ENCODE assay signal across 22 cellular contexts in the genomic region with DNA sequence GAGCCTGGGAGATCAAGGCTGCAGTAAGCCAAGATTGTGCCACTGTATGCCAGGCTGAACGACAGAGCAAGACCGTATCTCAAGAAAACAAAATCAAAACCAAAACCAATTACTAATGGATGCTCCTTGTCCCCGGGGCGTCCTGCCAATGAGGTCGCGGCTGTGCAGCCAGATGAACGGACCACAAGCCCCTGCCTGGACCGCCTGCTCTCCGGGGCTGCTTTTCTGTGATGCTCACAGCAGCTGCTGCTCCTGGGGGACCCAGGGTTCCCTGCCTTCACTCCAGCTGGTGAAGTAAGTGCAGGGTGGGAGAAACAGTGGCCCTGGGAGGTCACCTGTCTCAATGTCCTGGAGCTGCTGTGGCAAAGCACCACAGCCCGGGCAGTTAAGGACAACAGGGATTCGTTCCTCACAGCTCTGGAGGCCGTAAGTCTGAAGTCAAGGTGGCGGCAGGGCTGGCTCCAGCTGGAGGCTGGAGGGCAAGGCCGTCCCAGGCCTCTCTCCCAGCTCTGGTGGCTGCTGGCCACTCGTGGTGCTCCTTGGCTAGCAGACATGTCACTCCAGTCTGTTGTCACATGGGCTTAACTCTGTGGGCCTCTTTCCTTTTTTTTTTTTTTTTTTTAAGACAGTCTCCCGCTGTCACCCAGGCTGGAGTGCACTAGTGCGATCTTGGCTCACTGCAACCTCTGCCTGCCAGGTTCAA. TPM values are rescaled to one million over a fixed set of nuclear protein-coding genes. Genes with fewer than 3 reads are reported as not detected.
DNase-seq lines count a peak whose midpoint lies in the region; ATAC-seq, FAIRE-seq and TF ChIP-seq lines count a peak whose summit lies in the region.
"Had no signal": no experiment of that assay in that cellular context is flagged by ENCODE, and none has a peak within 500 bp of the region (broad histone marks: within the 10 kb centered on the region; RNA-seq: fewer than 3 reads in every experiment).

No MANE protein-coding gene starts in this region.

- H2BK120ac ChIP-seq in mesenchymal stem cell (ENCODE audit: low read depth, low read length) = no peak overlapping the region

- TF ChIP-seq POLR2A in adrenal gland (IDR thresholded peaks at IDR 0.05) (no peak), GM12891 (IDR thresholded peaks at IDR 0.05; ENCODE audit: low read depth, low read length) (no peak), Peyer's patch (IDR thresholded peaks at IDR 0.05) (no peak)

- H3K36me3 ChIP-seq in adrenal gland (replicated peaks in 1 of 2) = peaks cover 0 to 66% of the 10 kb centered on the region in 2 donors
- peaks cover 71 to 91% of the 10 kb centered on the region in 2 experiments for H3K36me3 ChIP-seq in mesenchymal stem cell (ENCODE audit: control insufficient read depth in 1 of 2, insufficient read depth in 2 of 2, low read depth in 1 of 2, low read length in 2 of 2)
- peaks cover 0 to 79% (median 0%) of the 10 kb centered on the region in 3 donors for H3K36me3 ChIP-seq in Peyer's patch

- H2BK12ac ChIP-seq in mesenchymal stem cell (ENCODE audit: low read length in 2 of 2) = no peak overlapping the region

- H3K4me2 ChIP-seq in mesenchymal stem cell (ENCODE audit: low read length, poor library complexity, severe bottlenecking) = no peak overlapping the region

- 62 to 70% (median 66%) methylated on average over 8 to 17 of the region's 17 CpGs for WGBS in adrenal gland, 4 donors
- WGBS in mesenchymal stem cell = 99% methylated on average over 16 of the region's 17 CpGs

- intact Hi-C loops in adrenal gland (cut with DNase I) = no loop called here

- no peak overlapping the region for H2AFZ ChIP-seq in mesenchymal stem cell (ENCODE audit: low read depth, low read length)

- H4K8ac ChIP-seq in mesenchymal stem cell (ENCODE audit: low read length) = no peak overlapping the region

- TF ChIP-seq CTCF in adrenal gland (IDR thresholded peaks at IDR 0.05) (no peak), Peyer's patch (IDR thresholded peaks at IDR 0.05) (no peak)

- H2BK15ac ChIP-seq in mesenchymal stem cell (ENCODE audit: low read depth, poor library complexity, severe bottlenecking) = no peak overlapping the region

- peak in 9 of 14 donors; percentile 19 to 53 (median 29) for DNase-seq in C1 segment of cervical spinal cord (lab: John Stamatoyannopoulos, UW)
- peak; percentile 52 to 86 (median 79) for DNase-seq in adrenal gland
- no peak for DNase-seq in mesenchymal stem cell
- DNase-seq in GM12891 (ENCODE audit: insufficient read length, low spot score) = no peak
- no peak for DNase-seq in cortex of kidney (lab: John Stamatoyannopoulos, UW)
- DNase-seq in Peyer's patch = no peak
- DNase-seq: AML-193, EL, GF-D8, H7, HFFc6, KBM-7, MM.1S, NCI-H1048, NCI-H1417 treated with DMSO at 0.1 percent for 48 hours, NCI-H187 treated with DMSO at 0.1 percent for 48 hours, NCI-H2227 treated with DMSO at 0.1 percent for 48 hours, NCI-H510A, SJCRH30 had no signal

- H3K4ac ChIP-seq in mesenchymal stem cell (ENCODE audit: low read depth in 1 of 2, low read length in 2 of 2) = no peak overlapping the region

- H3K23ac ChIP-seq in mesenchymal stem cell (ENCODE audit: low read length in 2 of 2) = no peak overlapping the region

- H3K4me1 ChIP-seq in adrenal gland (replicated peaks in 1 of 2) (peaks cover 18 to 19% of the 10 kb centered on the region in 2 donors), mesenchymal stem cell (ENCODE audit: control insufficient read depth, insufficient read depth, low read depth, low read length) (peaks cover 12% of the 10 kb centered on the region), Peyer's patch (no peaks in the 10 kb centered on the region)
- H3K4me1 ChIP-seq: SJCRH30 had no signal

- H4K91ac ChIP-seq in mesenchymal stem cell (ENCODE audit: low read length) = no peak overlapping the region

- no peaks in the 10 kb centered on the region for H3K9me3 ChIP-seq in adrenal gland (replicated peaks in 1 of 3)
- H3K9me3 ChIP-seq in mesenchymal stem cell (ENCODE audit: control insufficient read depth, low read length) = no peaks in the 10 kb centered on the region
- H3K9me3 ChIP-seq in Peyer's patch = no peaks in the 10 kb centered on the region
- H3K9me3 ChIP-seq: SJCRH30 had no signal

- H3K27ac ChIP-seq in adrenal gland = peak overlapping the region in 1 of 5 donors; percentile 7
- peak overlapping the region; percentile 8 for H3K27ac ChIP-seq in cingulate gyrus (ENCODE audit: low read depth, low read length)
- no peak overlapping the region for H3K27ac ChIP-seq in mesenchymal stem cell (ENCODE audit: low read length, poor library complexity, severe bottlenecking)
- no peak overlapping the region for H3K27ac ChIP-seq in Peyer's patch
- H3K27ac ChIP-seq: SJCRH30 had no signal

- no peak overlapping the region for H3K9ac ChIP-seq in mesenchymal stem cell (ENCODE audit: low read length)

- H3K79me1 ChIP-seq in mesenchymal stem cell (replicated peaks; ENCODE audit: low read length, poor library complexity, severe bottlenecking) = peaks cover 64% of the 10 kb centered on the region

- H3K14ac ChIP-seq in mesenchymal stem cell (ENCODE audit: low read length in 2 of 2) = no peak overlapping the region

- H2BK5ac ChIP-seq in mesenchymal stem cell (ENCODE audit: low read depth, low read length, poor library complexity, severe bottlenecking) = peak overlapping the region; percentile 3

- H3K27me3 ChIP-seq in adrenal gland = no peaks in the 10 kb centered on the region
- H3K27me3 ChIP-seq in mesenchymal stem cell (ENCODE audit: control insufficient read depth in 1 of 2, insufficient read depth in 1 of 2, low read length in 2 of 2) = no peaks in the 10 kb centered on the region
- no peaks in the 10 kb centered on the region for H3K27me3 ChIP-seq in Peyer's patch
- H3K27me3 ChIP-seq: SJCRH30 had no signal

- no peak for ATAC-seq in HG02610 (IDR thresholded peaks at IDR 0.05; ENCODE audit: unreplicated experiment)

- no peak overlapping the region for H3K4me3 ChIP-seq in adrenal gland
- no peak overlapping the region for H3K4me3 ChIP-seq in mesenchymal stem cell (ENCODE audit: insufficient read depth in 1 of 2, low read depth in 1 of 2, low read length in 2 of 2)
- H3K4me3 ChIP-seq in Peyer's patch = no peak overlapping the region
- H3K4me3 ChIP-seq: SJCRH30 had no signal

- H2AK5ac ChIP-seq in mesenchymal stem cell (ENCODE audit: low read length, severe bottlenecking) = no peak overlapping the region

- no peak overlapping the region for H3K18ac ChIP-seq in mesenchymal stem cell (ENCODE audit: low read depth in 1 of 2, low read length in 2 of 2)

- FAIRE-seq in GM12891 (lab: Jason Lieb, UNC) = no peak

TF ChIP-seq in GM12891, 5 proteins besides CTCF, POLR2A, EP300 and RAD21:
- TF ChIP-seq SPI1 (IDR thresholded peaks at IDR 0.05; ENCODE audit: low read depth, low read length) (no peak), POU2F2 (IDR thresholded peaks at IDR 0.05; ENCODE audit: low read depth, low read length) (no peak), TAF1 (IDR thresholded peaks at IDR 0.05; ENCODE audit: low read depth, low read length) (no peak), PAX5 (IDR thresholded peaks at IDR 0.05; ENCODE audit: insufficient read depth, low read length, severe bottlenecking) (no peak), POLR2AphosphoS5 (IDR thresholded peaks at IDR 0.05; ENCODE audit: low read depth, low read length) (no peak)

RNA-seq across cellular contexts. Expression of gene COPE, which starts 10.1 kb away (rescaled TPM):
- total RNA-seq in adrenal gland (100 to 1,000 TPM; 208 to 400 (median 312) TPM), Peyer's patch (100 to 1,000 TPM; 205 to 257 (median 224) TPM)
- polyA plus RNA-seq in adrenal gland = 100 to 1,000 TPM in 2 of 3 donors, 10 to 100 TPM in 1; 45.1 to 298 (median 245) TPM
- polyA plus RNA-seq in mesenchymal stem cell (2013, experiment 1 of 2) = 214 TPM
- polyA plus RNA-seq in mesenchymal stem cell (2013, experiment 2 of 2) = 238 TPM
- 189 TPM for polyA plus RNA-seq in GM12891 (2012; ENCODE audit: low read depth, missing spikeins)

RNA-seq across cellular contexts. Expression of gene DDX49, which starts 10.4 kb away (rescaled TPM):
- total RNA-seq in adrenal gland (10 to 100 TPM; 29.1 to 51.2 (median 44.9) TPM), Peyer's patch (10 to 100 TPM; 37.0 to 76.9 (median 47.1) TPM)
- 100 to 1,000 TPM in 1 of 3 donors, 10 to 100 TPM in 2; 35.9 to 105 (median 88.9) TPM for polyA plus RNA-seq in adrenal gland
- 19.4 TPM for polyA plus RNA-seq in mesenchymal stem cell (2013, experiment 1 of 2)
- polyA plus RNA-seq in mesenchymal stem cell (2013, experiment 2 of 2) = 18.6 TPM
- 40.4 TPM for polyA plus RNA-seq in GM12891 (2012; ENCODE audit: low read depth, missing spikeins)

RNA-seq across cellular contexts. Expression of gene CERS1, which starts 13.1 kb away (rescaled TPM):
- 1 to 10 TPM in 2 of 8 donors, under 1 TPM in 3, not detected in 3; 0.29 to 2.6 (median 0.92) TPM for total RNA-seq in adrenal gland
- polyA plus RNA-seq in adrenal gland = 1 to 10 TPM; 1.8 to 4.3 (median 2.8) TPM
- polyA plus RNA-seq in mesenchymal stem cell (2013, experiment 1 of 2) = 1.5 TPM
- 1.6 TPM for polyA plus RNA-seq in mesenchymal stem cell (2013, experiment 2 of 2)
- polyA plus RNA-seq in GM12891 (2012; ENCODE audit: low read depth, missing spikeins) = 0.14 TPM
- not detected for total RNA-seq in Peyer's patch
- polyA plus RNA-seq: CD14-positive monocyte had no signal

RNA-seq across cellular contexts. Expression of gene HOMER3, which starts 31.9 kb away (rescaled TPM):
- total RNA-seq in adrenal gland (10 to 100 TPM; 26.8 to 97.1 (median 34.8) TPM), Peyer's patch (10 to 100 TPM in 2 of 4 donors, 1 to 10 TPM in 1, under 1 TPM in 1; 0.88 to 33.0 (median 9.6) TPM)
- 100 to 1,000 TPM in 1 of 3 donors, 10 to 100 TPM in 2; 13.9 to 130 (median 43.2) TPM for polyA plus RNA-seq in adrenal gland
- polyA plus RNA-seq in mesenchymal stem cell (2013, experiment 1 of 2) = 54.3 TPM
- polyA plus RNA-seq in mesenchymal stem cell (2013, experiment 2 of 2) = 55.7 TPM
- 0.35 TPM for polyA plus RNA-seq in GM12891 (2012; ENCODE audit: low read depth, missing spikeins)

Comparison
In these comparisons a context has a peak if more than half of its experiments do, and no peak if none do; other contexts are left out.
1. DNase-seq: peak in C1 segment of cervical spinal cord (9 of 14) and adrenal gland (7 of 7); none in mesenchymal stem cell (single experiment), GM12891 (single experiment), cortex of kidney (single experiment) and Peyer's patch (0 of 3).